Comparison of ENCODE assay signal across 8 cellular contexts in the genomic region with DNA sequence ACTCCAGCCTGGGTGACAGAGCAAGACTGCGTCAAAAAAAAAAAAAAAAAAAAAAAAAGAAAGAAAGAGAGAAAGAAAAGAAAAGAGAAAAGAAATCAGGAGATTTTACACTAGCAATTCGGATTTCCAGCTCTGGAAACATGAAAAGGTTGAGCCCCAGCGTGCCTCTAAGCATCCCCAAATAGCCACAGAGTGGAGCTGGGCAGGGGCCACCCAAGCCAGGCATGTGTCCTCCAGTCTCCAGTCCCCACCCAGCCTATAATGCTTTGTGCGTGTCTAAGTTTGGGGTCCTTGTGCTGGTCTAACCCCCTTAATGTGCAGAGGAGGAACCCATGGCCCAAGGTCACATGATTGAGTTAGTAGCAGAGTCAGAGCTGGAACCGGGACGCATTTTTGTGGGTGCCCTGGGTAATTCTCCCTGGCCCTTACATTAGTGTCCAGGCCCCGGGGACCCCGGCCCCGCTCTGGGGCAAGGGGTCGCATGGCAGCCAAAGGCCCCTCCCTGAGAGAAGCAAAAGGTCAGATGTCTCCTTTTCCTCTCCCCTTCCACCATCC. TPM values are rescaled to one million over a fixed set of nuclear protein-coding genes. Genes with fewer than 3 reads are reported as not detected.
DNase-seq lines count a peak whose midpoint lies in the region; ATAC-seq and TF ChIP-seq lines count a peak whose summit lies in the region.

No MANE protein-coding gene starts in this region.

- peaks cover 53% of the 10 kb centered on the region for H3K4me1 ChIP-seq in BLaER1
- peaks cover 3 to 44% of the 10 kb centered on the region in 2 experiments; a peak in 3 of 4 replicates for H3K4me1 ChIP-seq in HCT116 (ENCODE audit: control insufficient read depth in 1 of 2, insufficient read depth in 2 of 2, low read length in 2 of 2)

- TF ChIP-seq RAD21 in HCT116 (IDR thresholded peaks at IDR 0.05; ENCODE audit: low read depth) = no peak

- TF ChIP-seq CTCF in HCT116 (IDR thresholded peaks at IDR 0.05 in 2 of 3, conservative IDR thresholded peaks at IDR 0.05 in 1 of 3; ENCODE audit: borderline replicate concordance in 1 of 3, insufficient read depth in 1 of 3, low read depth in 2 of 3, low read length in 2 of 3) (no peak), brain (conservative IDR thresholded peaks at IDR 0.05) (no peak)

- no peaks in the 10 kb centered on the region for H3K36me3 Mint-ChIP-seq in brain
- no peaks in the 10 kb centered on the region for H3K36me3 Mint-ChIP-seq in naive thymus-derived CD8-positive, alpha-beta T cell

- H3K9me3 ChIP-seq in BLaER1 (no peaks in the 10 kb centered on the region), HCT116 (ENCODE audit: control insufficient read depth in 1 of 2, insufficient read depth in 1 of 2, low read depth in 1 of 2, low read length in 2 of 2) (no peaks in the 10 kb centered on the region)

- DNase-seq in HCT116 (ENCODE audit: low read depth, low spot score) (no peak), NCI-H1092 treated with DMSO at 0.1 percent for 48 hours (lab: John Stamatoyannopoulos, UW) (no peak), NCI-H2107 treated with DMSO at 0.1 percent for 48 hours (lab: John Stamatoyannopoulos, UW; ENCODE audit: unreplicated experiment) (no peak), left colon (no peak)
- no peak for DNase-seq in naive thymus-derived CD8-positive, alpha-beta T cell

- H3K27me3 Mint-ChIP-seq in brain = peaks cover 6% of the 10 kb centered on the region
- peaks cover 0 to 2% (median 0%) of the 10 kb centered on the region in 5 donors for H3K27me3 Mint-ChIP-seq in naive thymus-derived CD8-positive, alpha-beta T cell

- no peak for TF ChIP-seq POLR2A in HCT116 (IDR thresholded peaks at IDR 0.05; ENCODE audit: borderline replicate concordance, extremely low read depth, insufficient read depth, insufficient read length)

- intact Hi-C loops in HCT116 (cut with micrococcal nuclease) = loop anchor here (1.0 to 10.0 kb wide), 5 partner anchors 87 to 356 kb away; a partner anchor contains a TSS
- intact Hi-C loops in left colon (cut with DNase I, micrococcal nuclease) = loop anchor here (5.0 kb wide), 2 partner anchors 84 to 89 kb away; no protein-coding TSS in a partner anchor

- H4K20me1 ChIP-seq in BLaER1 = no peaks in the 10 kb centered on the region
- H4K20me1 ChIP-seq in HCT116 (ENCODE audit: insufficient read depth) = no peaks in the 10 kb centered on the region

- H3K79me2 ChIP-seq in HCT116 (ENCODE audit: insufficient read depth, low read length) = no peaks in the 10 kb centered on the region

- no peaks in the 10 kb centered on the region for H3K9me2 ChIP-seq in HCT116 (ENCODE audit: insufficient read depth)

- no TSS peak for BruUV-seq in HCT116 (replicated peaks; lab: Mats Ljungman, UMichigan)

- H3K36me3 ChIP-seq in BLaER1 (no peaks in the 10 kb centered on the region), HCT116 (ENCODE audit: control insufficient read depth in 1 of 2, insufficient read depth in 2 of 2, low read length in 2 of 2) (no peaks in the 10 kb centered on the region)

- H3K9me3 Mint-ChIP-seq in brain = peaks cover 0 to 4% (median 0%) of the 10 kb centered on the region in 5 experiments
- no peaks in the 10 kb centered on the region for H3K9me3 Mint-ChIP-seq in naive thymus-derived CD8-positive, alpha-beta T cell

- H3K4me3 ChIP-seq in BLaER1 (peak overlapping the region; percentile 62), HCT116 (replicated peaks in 1 of 2; ENCODE audit: low read depth in 1 of 2, low read length in 2 of 2) (peak overlapping the region in 1 of 2 experiments; percentile 51; a peak in 3 of 4 replicates)

- H3K27ac ChIP-seq in BLaER1 = 0 out of 2 replicates have a peak overlapping the region, but pooled peaks have one; percentile 36
- H3K27ac ChIP-seq in HCT116 (ENCODE audit: low read depth, low read length) = peak overlapping the region; percentile 42; the same call in 1 of the 2 replicates

- H3K9ac ChIP-seq in BLaER1 (peak overlapping the region; percentile 56; the same call in 1 of the 2 replicates), HCT116 (ENCODE audit: low read length) (peak overlapping the region; percentile 42)

- H3K27ac Mint-ChIP-seq in brain = peak overlapping the region in 1 of 5 experiments; percentile 77
- peak overlapping the region in 1 of 10 donors; percentile 57 for H3K27ac Mint-ChIP-seq in naive thymus-derived CD8-positive, alpha-beta T cell

- RAD21 ChIA-PET in HCT116 (lab: Charles Lee; ENCODE audit: low non-redundant PET in 1 of 2, low total read pairs in 2 of 2, uncharacterized antibody in 2 of 2, unreplicated experiment in 2 of 2) = interaction anchor here (0.9 to 1.3 kb wide), 2 partner anchors 53 to 100 kb away, joined by 3 to 4 read pairs; no protein-coding TSS in a partner anchor

- no peak overlapping the region for H2AFZ ChIP-seq in HCT116 (ENCODE audit: low read depth, low read length, poor library complexity, severe bottlenecking)

- H3K4me2 ChIP-seq in BLaER1 (peak overlapping the region; percentile 87), HCT116 (ENCODE audit: low read length) (peak overlapping the region; percentile 80)

- H3K27me3 ChIP-seq in BLaER1 = no peaks in the 10 kb centered on the region
- no peaks in the 10 kb centered on the region for H3K27me3 ChIP-seq in HCT116 (ENCODE audit: insufficient read depth, low read length)

- H3K4me3 Mint-ChIP-seq in brain = peak overlapping the region in 4 of 5 experiments; percentile 55 to 59 (median 57)
- H3K4me3 Mint-ChIP-seq in naive thymus-derived CD8-positive, alpha-beta T cell = peak overlapping the region; percentile 28 to 83 (median 67)

- ATAC-seq in HCT116 (no peak), HG03175 (IDR thresholded peaks at IDR 0.05; ENCODE audit: unreplicated experiment) (no peak), left colon (no peak)
- ATAC-seq in naive thymus-derived CD8-positive, alpha-beta T cell = no peak

- CTCF ChIA-PET in HCT116 (lab: Charles Lee) = interaction anchor here (0.7 to 5.3 kb wide), 15 partner anchors 13 to 770 kb away, joined by 3 to 52 read pairs (median 5); a partner anchor contains a TSS

- H3K4me1 Mint-ChIP-seq in brain = peaks cover 13% of the 10 kb centered on the region
- peaks cover 0 to 23% (median 19%) of the 10 kb centered on the region in 4 donors for H3K4me1 Mint-ChIP-seq in naive thymus-derived CD8-positive, alpha-beta T cell

- POLR2A ChIA-PET in HCT116 (lab: Charles Lee) = no interaction called here
- POLR2A ChIA-PET in naive thymus-derived CD8-positive, alpha-beta T cell (lab: Charles Lee) = interaction anchor here (0.5 to 1.7 kb wide), 4 partner anchors 120 to 355 kb away, joined by 3 to 6 read pairs (median 3); a partner anchor contains a TSS

TF ChIP-seq in HCT116, 20 proteins besides CTCF, POLR2A, EP300 and RAD21 (continues in another document):
- TF ChIP-seq ELF1 (IDR thresholded peaks at IDR 0.05; ENCODE audit: borderline replicate concordance, low read depth) = no peak
- no peak for TF ChIP-seq FOSL1 (IDR thresholded peaks at IDR 0.05; ENCODE audit: low read depth)
- TF ChIP-seq ZFX (IDR thresholded peaks at IDR 0.05) = no peak
- TF ChIP-seq, protein P1, sequence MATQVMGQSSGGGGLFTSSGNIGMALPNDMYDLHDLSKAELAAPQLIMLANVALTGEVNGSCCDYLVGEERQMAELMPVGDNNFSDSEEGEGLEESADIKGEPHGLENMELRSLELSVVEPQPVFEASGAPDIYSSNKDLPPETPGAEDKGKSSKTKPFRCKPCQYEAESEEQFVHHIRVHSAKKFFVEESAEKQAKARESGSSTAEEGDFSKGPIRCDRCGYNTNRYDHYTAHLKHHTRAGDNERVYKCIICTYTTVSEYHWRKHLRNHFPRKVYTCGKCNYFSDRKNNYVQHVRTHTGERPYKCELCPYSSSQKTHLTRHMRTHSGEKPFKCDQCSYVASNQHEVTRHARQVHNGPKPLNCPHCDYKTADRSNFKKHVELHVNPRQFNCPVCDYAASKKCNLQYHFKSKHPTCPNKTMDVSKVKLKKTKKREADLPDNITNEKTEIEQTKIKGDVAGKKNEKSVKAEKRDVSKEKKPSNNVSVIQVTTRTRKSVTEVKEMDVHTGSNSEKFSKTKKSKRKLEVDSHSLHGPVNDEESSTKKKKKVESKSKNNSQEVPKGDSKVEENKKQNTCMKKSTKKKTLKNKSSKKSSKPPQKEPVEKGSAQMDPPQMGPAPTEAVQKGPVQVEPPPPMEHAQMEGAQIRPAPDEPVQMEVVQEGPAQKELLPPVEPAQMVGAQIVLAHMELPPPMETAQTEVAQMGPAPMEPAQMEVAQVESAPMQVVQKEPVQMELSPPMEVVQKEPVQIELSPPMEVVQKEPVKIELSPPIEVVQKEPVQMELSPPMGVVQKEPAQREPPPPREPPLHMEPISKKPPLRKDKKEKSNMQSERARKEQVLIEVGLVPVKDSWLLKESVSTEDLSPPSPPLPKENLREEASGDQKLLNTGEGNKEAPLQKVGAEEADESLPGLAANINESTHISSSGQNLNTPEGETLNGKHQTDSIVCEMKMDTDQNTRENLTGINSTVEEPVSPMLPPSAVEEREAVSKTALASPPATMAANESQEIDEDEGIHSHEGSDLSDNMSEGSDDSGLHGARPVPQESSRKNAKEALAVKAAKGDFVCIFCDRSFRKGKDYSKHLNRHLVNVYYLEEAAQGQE (IDR thresholded peaks at IDR 0.05; ENCODE audit: low read depth) = no peak
- TF ChIP-seq JUND (IDR thresholded peaks at IDR 0.05) = no peak
- TF ChIP-seq, protein P2, sequence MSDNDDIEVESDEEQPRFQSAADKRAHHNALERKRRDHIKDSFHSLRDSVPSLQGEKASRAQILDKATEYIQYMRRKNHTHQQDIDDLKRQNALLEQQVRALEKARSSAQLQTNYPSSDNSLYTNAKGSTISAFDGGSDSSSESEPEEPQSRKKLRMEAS (IDR thresholded peaks at IDR 0.05) = no peak

RNA-seq across cellular contexts. Expression of a gene that starts 19.9 kb away (rescaled TPM):
- total RNA-seq in HCT116 (2021; ENCODE audit: unreplicated experiment) (7.7 TPM), left colon (under 1 TPM in 1 of 2 donors, not detected in 1; 0.42 TPM)
- 3.5 and 4.0 TPM in 2 replicates for polyA plus RNA-seq in HCT116 (2012)
- polyA plus RNA-seq in brain (ENCODE audit: insufficient read depth, low read depth, low replicate concordance) = 5.5 TPM
- total RNA-seq in naive thymus-derived CD8-positive, alpha-beta T cell = under 1 TPM; 0.86 to 0.93 TPM
- under 1 TPM; 0.17 to 0.46 (median 0.19) TPM for polyA plus RNA-seq in naive thymus-derived CD8-positive, alpha-beta T cell

RNA-seq across cellular contexts. Expression of a gene that starts 51.4 kb away (rescaled TPM):
- total RNA-seq in HCT116 (2021; ENCODE audit: unreplicated experiment) (62.4 TPM), left colon (10 to 100 TPM in 1 of 2 donors, under 1 TPM in 1; 0.95 to 18.6 TPM)
- 22.6 and 27.0 TPM in 2 replicates for polyA plus RNA-seq in HCT116 (2012)
- 6.8 TPM for polyA plus RNA-seq in brain (ENCODE audit: insufficient read depth, low read depth, low replicate concordance)
- total RNA-seq in naive thymus-derived CD8-positive, alpha-beta T cell = not detected
- polyA plus RNA-seq in naive thymus-derived CD8-positive, alpha-beta T cell = not detected
